7 cellular contexts compared by ENCODE assay signal in genomic region chr3:49386056-49386756, GRCh38. TPM values are rescaled to one million over a fixed set of nuclear protein-coding genes. Genes with fewer than 3 reads are reported as not detected.
DNase-seq lines count a peak whose midpoint lies in the region; TF ChIP-seq lines count a peak whose summit lies in the region.
"Had no signal": no experiment of that assay in that cellular context is flagged by ENCODE, and none has a peak within 500 bp of the region (broad histone marks: within the 10 kb centered on the region; RNA-seq: fewer than 3 reads in every experiment).

No MANE protein-coding gene starts in this region.

- H3K9ac ChIP-seq in smooth muscle cell (ENCODE audit: low read depth): no peak overlapping the region

- no peaks in the 10 kb centered on the region for H3K4me1 ChIP-seq in smooth muscle cell (ENCODE audit: low read depth)

- peaks cover 100% of the 10 kb centered on the region for H3K79me2 ChIP-seq in smooth muscle cell (ENCODE audit: low read depth)

- H3K27ac ChIP-seq in smooth muscle cell (ENCODE audit: low read depth): peak overlapping the region; percentile 7

- DNase-seq in MV-4-11 (lab: John Stamatoyannopoulos, UW) (peak; percentile 82), amniotic epithelial cell (ENCODE audit: low read depth) (peak; percentile 50), smooth muscle cell (lab: John Stamatoyannopoulos, UW; ENCODE audit: unreplicated experiment) (no peak), NCI-H748 treated with DMSO at 0.1 percent for 48 hours (lab: John Stamatoyannopoulos, UW) (no peak), ecto neural progenitor cell (ENCODE audit: low spot score) (no peak)
- DNase-seq: activated CD4-positive, alpha-beta T cell treated with anti-CD3 and anti-CD28 coated beads, Interleukin-2, amount 10 ng/mL, durations not matched to agents 7 days and 5 days; NCI-H2107 had no signal

- H3F3A ChIP-seq in smooth muscle cell (ENCODE audit: low read depth): peaks cover 7% of the 10 kb centered on the region

- H3K36me3 ChIP-seq in smooth muscle cell (ENCODE audit: low read depth): no peaks in the 10 kb centered on the region

- 92% methylated on average over 11 of the region's 11 CpGs for WGBS in smooth muscle cell (ENCODE audit: low lambda C conversion rate)

- H3K4me2 ChIP-seq in smooth muscle cell: no peak overlapping the region

- H4K20me1 ChIP-seq in smooth muscle cell (ENCODE audit: low read depth): peaks cover 100% of the 10 kb centered on the region

- no peaks in the 10 kb centered on the region for H3K9me3 ChIP-seq in smooth muscle cell (replicated peaks; ENCODE audit: low read depth)

- no peak overlapping the region for H2AFZ ChIP-seq in smooth muscle cell (ENCODE audit: low read depth)

- no peaks in the 10 kb centered on the region for H3K27me3 ChIP-seq in smooth muscle cell (ENCODE audit: low read depth)

- TF ChIP-seq CTCF in smooth muscle cell (IDR thresholded peaks at IDR 0.05; ENCODE audit: borderline replicate concordance, insufficient read depth, poor library complexity, severe bottlenecking): no peak

- H3K4me3 ChIP-seq in smooth muscle cell: no peak overlapping the region

RNA-seq across cellular contexts. Expression of gene RHOA, which starts 25.6 kb away (rescaled TPM):
- total RNA-seq in smooth muscle cell: 530 and 556 TPM in 2 replicates
- 440 and 447 TPM in 2 replicates for polyA plus RNA-seq in smooth muscle cell

RNA-seq across cellular contexts. Expression of gene TCTA, which starts 26.0 kb away (rescaled TPM):
- 4.3 and 11.0 TPM in 2 replicates for total RNA-seq in smooth muscle cell
- 12.8 and 13.6 TPM in 2 replicates for polyA plus RNA-seq in smooth muscle cell

RNA-seq across cellular contexts. Expression of gene GPX1, which starts 28.1 kb away (rescaled TPM):
- total RNA-seq in smooth muscle cell: 148 and 173 TPM in 2 replicates
- polyA plus RNA-seq in smooth muscle cell: 247 and 301 TPM in 2 replicates

RNA-seq across cellular contexts. Expression of gene AMT, which starts 36.1 kb away (rescaled TPM):
- total RNA-seq in smooth muscle cell: 10.9 and 16.1 TPM in 2 replicates
- polyA plus RNA-seq in smooth muscle cell: 19.3 and 21.6 TPM in 2 replicates

RNA-seq across cellular contexts. Expression of gene NICN1, which starts 42.9 kb away (rescaled TPM):
- total RNA-seq in smooth muscle cell: 3.9 TPM in 2 replicates
- polyA plus RNA-seq in smooth muscle cell: 4.5 and 4.6 TPM in 2 replicates

Comparison
In these comparisons a context has a peak if more than half of its experiments do, and no peak if none do; other contexts are left out.
1. DNase-seq: peak in MV-4-11 (single experiment) and amniotic epithelial cell (single experiment); none in smooth muscle cell (single experiment), NCI-H748 treated with DMSO at 0.1 percent for 48 hours (single experiment) and ecto neural progenitor cell (single experiment).